Comparison of ENCODE assay signal across 31 cellular contexts in the genomic region with DNA sequence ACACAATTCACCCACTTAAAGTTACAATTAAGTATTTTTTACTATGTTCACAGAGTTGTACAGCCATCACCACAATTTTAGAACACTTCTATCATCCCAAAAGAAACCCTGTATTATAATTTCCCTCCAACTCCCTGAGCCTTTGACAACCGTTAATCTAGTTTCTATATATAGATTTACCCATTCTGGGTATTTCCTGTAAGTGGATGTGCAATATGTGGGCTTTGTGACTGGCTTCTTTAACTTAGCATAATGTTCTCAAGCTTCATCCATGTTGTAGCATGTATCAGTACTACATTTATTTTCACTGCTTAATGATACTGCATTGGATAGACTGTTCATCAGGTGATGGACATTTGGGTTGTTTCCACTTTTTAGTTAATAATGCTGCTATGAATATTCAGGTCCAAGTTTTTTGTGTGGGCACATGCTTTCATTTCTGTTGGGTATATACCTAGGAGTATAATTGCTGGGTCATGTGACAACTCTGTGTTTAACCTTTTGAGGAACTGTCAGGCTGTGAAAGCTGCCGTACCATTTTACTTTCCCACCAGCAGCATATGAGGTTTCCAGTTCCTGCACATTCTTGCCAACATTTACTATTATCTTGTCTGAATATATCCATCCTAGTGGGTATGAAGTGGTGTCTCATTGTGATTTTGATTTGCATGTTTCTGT. TPM values are rescaled to one million over a fixed set of nuclear protein-coding genes. Genes with fewer than 3 reads are reported as not detected.
DNase-seq lines count a peak whose midpoint lies in the region; ATAC-seq, FAIRE-seq and TF ChIP-seq lines count a peak whose summit lies in the region.
"Had no signal": no experiment of that assay in that cellular context is flagged by ENCODE, and none has a peak within 500 bp of the region (broad histone marks: within the 10 kb centered on the region; RNA-seq: fewer than 3 reads in every experiment).

No MANE protein-coding gene starts in this region.

- H3K4me1 Mint-ChIP-seq in activated CD4-positive, alpha-beta T cell treated with anti-CD3 and anti-CD28 coated beads, Interleukin-2, amount 10 ng/mL, durations not matched to agents 7 days and 5 days: peaks cover 13% of the 10 kb centered on the region
- H3K4me1 Mint-ChIP-seq: H9 had no signal

- H3K9ac ChIP-seq in K562 (ENCODE audit: insufficient read depth in 1 of 2, low read depth in 2 of 2, low read length in 2 of 2): no peak overlapping the region

- H3K27ac ChIP-seq in K562 (ENCODE audit: extremely low read depth, low read depth, low read length): no peak overlapping the region
- no peak overlapping the region for H3K27ac ChIP-seq in esophagus muscularis mucosa (replicated peaks in 1 of 4)
- H3K27ac ChIP-seq: SK-N-MC, suprapubic skin had no signal

- H3K36me3 ChIP-seq in K562 (ENCODE audit: control insufficient read depth, insufficient read depth, low read length): peaks cover 77% of the 10 kb centered on the region
- H3K36me3 ChIP-seq in esophagus muscularis mucosa: peaks cover 0 to 30% (median 3%) of the 10 kb centered on the region in 4 donors
- H3K36me3 ChIP-seq: suprapubic skin had no signal

- no peaks in the 10 kb centered on the region for H3K79me2 ChIP-seq in K562 (ENCODE audit: control insufficient read depth, insufficient read depth, low read length)

- CTCF ChIA-PET in activated CD4-positive, alpha-beta T cell treated with anti-CD3 and anti-CD28 coated beads, Interleukin-2, amount 10 ng/mL, durations not matched to agents 7 days and 5 days (lab: Charles Lee): no interaction called here
- CTCF ChIA-PET in K562 (lab: Yijun Ruan, JAX; ENCODE audit: low intra/inter-chr PET ratio): no interaction called here

- H3K27me3 ChIP-seq in K562 (ENCODE audit: control insufficient read depth in 2 of 2, insufficient read depth in 2 of 2, low read length in 2 of 2) (no peaks in the 10 kb centered on the region), esophagus muscularis mucosa (no peaks in the 10 kb centered on the region)
- H3K27me3 ChIP-seq: BE2C, suprapubic skin had no signal

- no peak overlapping the region for H3K4me3 Mint-ChIP-seq in activated CD4-positive, alpha-beta T cell treated with anti-CD3 and anti-CD28 coated beads, Interleukin-2, amount 10 ng/mL, durations not matched to agents 7 days and 5 days
- H3K4me3 Mint-ChIP-seq: activated naive CD8-positive, alpha-beta T cell; dendritic cell treated with granulocyte-macrophage colony-stimulating factor and Interleukin-4, amounts not matched to agents 40 ng/mL and 50 ng/mL, for 4 days; H9 had no signal

- H3K9me3 Mint-ChIP-seq in activated CD4-positive, alpha-beta T cell treated with anti-CD3 and anti-CD28 coated beads, Interleukin-2, amount 10 ng/mL, durations not matched to agents 7 days and 5 days: no peaks in the 10 kb centered on the region
- H3K9me3 Mint-ChIP-seq: activated T-helper 2 cell treated with anti-CD3 and anti-CD28 coated beads, Interferon-gamma antibody, Interleukin-2, Interleukin-4, amounts not matched to agents 10 μg/mL and 5 μg/mL and 100 μg/mL, durations not matched to agents 14 hours and 24 hours and 36 hours; dendritic cell treated with granulocyte-macrophage colony-stimulating factor and Interleukin-4, amounts not matched to agents 40 ng/mL and 50 ng/mL, for 4 days; H9 had no signal

- no peaks in the 10 kb centered on the region for H3K9me1 ChIP-seq in K562 (ENCODE audit: control insufficient read depth, insufficient read depth, low read length)

- no peak overlapping the region for H3K4me2 ChIP-seq in K562 (ENCODE audit: insufficient read depth, low read length)
- H3K4me2 ChIP-seq: smooth muscle cell had no signal

- peaks cover 44% of the 10 kb centered on the region for H3K36me3 Mint-ChIP-seq in activated CD4-positive, alpha-beta T cell treated with anti-CD3 and anti-CD28 coated beads, Interleukin-2, amount 10 ng/mL, durations not matched to agents 7 days and 5 days (ENCODE audit: low read depth)
- H3K36me3 Mint-ChIP-seq: activated naive CD8-positive, alpha-beta T cell had no signal

- FAIRE-seq in K562 (lab: Jason Lieb, UNC): no peak
- FAIRE-seq: astrocyte, endometrium, urothelium cell line had no signal

- H3K4me1 ChIP-seq in K562 (replicated peaks in 1 of 2; ENCODE audit: control insufficient read depth in 2 of 2, insufficient read depth in 2 of 2, low read length in 2 of 2) (peaks cover 0 to 17% of the 10 kb centered on the region in 2 experiments; a peak in 3 of 5 replicates), esophagus muscularis mucosa (no peaks in the 10 kb centered on the region)
- H3K4me1 ChIP-seq: BE2C, suprapubic skin had no signal

- H3K27me3 Mint-ChIP-seq in activated CD4-positive, alpha-beta T cell treated with anti-CD3 and anti-CD28 coated beads, Interleukin-2, amount 10 ng/mL, durations not matched to agents 7 days and 5 days: no peaks in the 10 kb centered on the region
- H3K27me3 Mint-ChIP-seq: activated naive CD8-positive, alpha-beta T cell; dendritic cell treated with granulocyte-macrophage colony-stimulating factor and Interleukin-4, amounts not matched to agents 40 ng/mL and 50 ng/mL, for 4 days had no signal

- H2AFZ ChIP-seq in K562 (ENCODE audit: low read depth, low read length): no peak overlapping the region

- BruUV-seq in K562 (replicated peaks; lab: Mats Ljungman, UMichigan): no TSS peak

- in situ Hi-C loops in K562 (cut with MboI): no loop called here

- POLR2A ChIA-PET in activated CD4-positive, alpha-beta T cell treated with anti-CD3 and anti-CD28 coated beads, Interleukin-2, amount 10 ng/mL, durations not matched to agents 7 days and 5 days (lab: Charles Lee): no interaction called here
- POLR2A ChIA-PET in K562 (lab: Yijun Ruan, JAX): no interaction called here

- H3K27ac Mint-ChIP-seq in activated CD4-positive, alpha-beta T cell treated with anti-CD3 and anti-CD28 coated beads, Interleukin-2, amount 10 ng/mL, durations not matched to agents 7 days and 5 days: peak overlapping the region; percentile 48
- H3K27ac Mint-ChIP-seq: activated naive CD8-positive, alpha-beta T cell; activated T-helper 2 cell treated with anti-CD3 and anti-CD28 coated beads, Interferon-gamma antibody, Interleukin-2, Interleukin-4, amounts not matched to agents 10 μg/mL and 5 μg/mL and 100 μg/mL, durations not matched to agents 14 hours and 24 hours and 36 hours; dendritic cell treated with granulocyte-macrophage colony-stimulating factor and Interleukin-4, amounts not matched to agents 40 ng/mL and 50 ng/mL, for 4 days; H9 had no signal

- TF ChIP-seq POLR2A in K562 (conservative IDR thresholded peaks at IDR 0.05): no peak
- TF ChIP-seq POLR2A in esophagus muscularis mucosa (IDR thresholded peaks at IDR 0.05; ENCODE audit: low read depth): no peak

- TF ChIP-seq RAD21 in K562 (CRISPR knock-in tag; conservative IDR thresholded peaks at IDR 0.05 in 1 of 2, IDR thresholded peaks at IDR 0.05 in 1 of 2): no peak

- no peak for DNase-seq in activated CD4-positive, alpha-beta T cell treated with anti-CD3 and anti-CD28 coated beads, Interleukin-2, amount 10 ng/mL, durations not matched to agents 7 days and 5 days
- no peak for DNase-seq in activated CD4-positive, alpha-beta T cell treated with anti-CD3 and anti-CD28 coated beads for 1 hour
- DNase-seq in Jurkat, Clone E6-1 (ENCODE audit: low read depth, low spot score): peak; percentile 46
- DNase-seq in NOMO-1 treated with dmso at 0.1 percent for 144 hours (lab: John Stamatoyannopoulos, UW; ENCODE audit: unreplicated experiment): peak; percentile 0
- DNase-seq in K562 (ENCODE audit: extremely low read depth in 1 of 4, low spot score in 3 of 4): no peak
- DNase-seq in NCI-H2107 (lab: John Stamatoyannopoulos, UW): no peak
- DNase-seq in NCI-H1417 treated with DMSO at 0.1 percent for 48 hours (lab: John Stamatoyannopoulos, UW): no peak
- no peak for DNase-seq in esophagus muscularis mucosa (ENCODE audit: extremely low spot score)
- DNase-seq: activated CD4-positive, CD25-positive, alpha-beta regulatory T cell treated with anti-CD3 and anti-CD28 coated beads, Interleukin-2, amount 50 U/mL, for 72 hours; activated CD8-positive, alpha-beta memory T cell treated with anti-CD3 and anti-CD28 coated beads, Interleukin-2, amount 50 U/mL, for 48 hours; BE2C; caudate nucleus; DMS79; H9; hypothalamus; mesenchymal stem cell; NCI-H146; NCI-H510A treated with DMSO at 0.1 percent for 48 hours; occipital lobe had no signal

- H3K9me3 ChIP-seq in K562 (replicated peaks; ENCODE audit: control insufficient read depth, insufficient read depth, low read depth, low read length): no peaks in the 10 kb centered on the region
- H3K9me3 ChIP-seq in esophagus muscularis mucosa: no peaks in the 10 kb centered on the region
- H3K9me3 ChIP-seq: BE2C, suprapubic skin had no signal

- intact Hi-C loops in K562 (cut with micrococcal nuclease): no loop called here
- intact Hi-C loops in esophagus muscularis mucosa (cut with DNase I): no loop called here

- H4K20me1 ChIP-seq in K562 (replicated peaks; ENCODE audit: control insufficient read depth, insufficient read depth, low read length): no peaks in the 10 kb centered on the region

- ATAC-seq in K562: no peak
- ATAC-seq: left lobe of liver had no signal

- WGBS in K562 (ENCODE audit: insufficient coverage, low coverage, missing lambda C conversion rate): 68% methylated on average over 2 of the region's 2 CpGs
- 76% methylated on average over 2 of the region's 2 CpGs for WGBS in esophagus muscularis mucosa

- H3K4me3 ChIP-seq in Jurkat, Clone E6-1 (ENCODE audit: low read length): no peak overlapping the region
- H3K4me3 ChIP-seq in K562: no peak overlapping the region
- H3K4me3 ChIP-seq in esophagus muscularis mucosa: no peak overlapping the region
- H3K4me3 ChIP-seq: SK-N-MC, smooth muscle cell, suprapubic skin had no signal

- no peak for TF ChIP-seq CTCF in K562 (IDR thresholded peaks at IDR 0.05 in 2 of 3, conservative IDR thresholded peaks at IDR 0.05 in 1 of 3; ENCODE audit: insufficient read depth in 2 of 3, low read depth in 1 of 3, low read length in 3 of 3)
- no peak for TF ChIP-seq CTCF in esophagus muscularis mucosa (IDR thresholded peaks at IDR 0.05)

- TF ChIP-seq EP300 in K562 (IDR thresholded peaks at IDR 0.05; ENCODE audit: low read length) (no peak), esophagus muscularis mucosa (IDR thresholded peaks at IDR 0.05) (no peak)

RNA-seq across cellular contexts. Expression of a gene that starts 16.3 kb away (rescaled TPM):
- total RNA-seq in activated CD4-positive, alpha-beta T cell treated with anti-CD3 and anti-CD28 coated beads, Interleukin-2, amount 10 ng/mL, durations not matched to agents 7 days and 5 days: 10 to 100 TPM in 1 of 2 experiments, 1 to 10 TPM in 1; 9.8 to 11.0 TPM
- not detected for polyA plus RNA-seq in Jurkat, Clone E6-1 (2012; ENCODE audit: insufficient read depth, insufficient read length)
- total RNA-seq in K562 (2011; cell fraction: chromatin; rRNA removed; ENCODE audit: low replicate concordance): 70.6 and 104 TPM in 2 replicates
- 39.7 and 39.9 TPM in 2 replicates for total RNA-seq in K562 (2011; cell fraction: nucleolus; rRNA removed)
- total RNA-seq in K562 (2011; cell fraction: nucleoplasm; rRNA removed): 58.3 and 71.0 TPM in 2 replicates
- total RNA-seq in K562 (2014; rRNA removed) (25.4 and 27.6 TPM in 2 replicates), K562 (2014; rRNA removed; fragmentation: Illumina TruSeq; extraction: Trizol) (25.3 and 28.7 TPM in 2 replicates), K562 (2015; rRNA removed; fragmentation: Illumina TruSeq; extraction: Trizol) (30.8 and 32.5 TPM in 2 replicates), K562 (2021) (24.4 and 25.9 TPM in 2 replicates), esophagus muscularis mucosa (1 to 10 TPM; 2.0 to 4.9 (median 2.7) TPM)
- polyA plus RNA-seq in K562 (2011; rRNA removed) (43.7 and 45.1 TPM in 2 replicates), K562 (2014; fragmentation: Illumina TruSeq; extraction: Trizol) (28.0 and 28.5 TPM in 2 replicates), K562 (2014; fragmentation: Nextera tagmentation; extraction: Ambion mirVana) (10 to 100 TPM; 10.5 to 13.1 TPM), K562 (2014; rRNA removed) (23.8 and 30.3 TPM in 2 replicates)
- 13.4 and 19.6 TPM in 2 replicates for polyA plus RNA-seq in K562 (2011; cell fraction: cytosol; rRNA removed)
- polyA plus RNA-seq in K562 (2011; cell fraction: nucleus; rRNA removed): 56.3 and 65.5 TPM in 2 replicates
- 21.0 and 35.6 TPM in 2 replicates for polyA plus RNA-seq in K562 (2012)
- 56.2 and 67.1 TPM in 2 replicates for polyA minus RNA-seq in K562 (2011; rRNA and poly(A)+ RNA removed)
- 22.6 and 24.3 TPM in 2 replicates for polyA minus RNA-seq in K562 (2011; cell fraction: cytosol; rRNA and poly(A)+ RNA removed)
- polyA minus RNA-seq in K562 (2011; cell fraction: nucleus; rRNA and poly(A)+ RNA removed): 37.7 and 66.2 TPM in 2 replicates

RNA-seq across cellular contexts. Expression of a gene that starts 16.3 kb away (rescaled TPM):
- total RNA-seq in activated CD4-positive, alpha-beta T cell treated with anti-CD3 and anti-CD28 coated beads, Interleukin-2, amount 10 ng/mL, durations not matched to agents 7 days and 5 days: 10 to 100 TPM; 12.5 to 17.3 TPM
- not detected for polyA plus RNA-seq in Jurkat, Clone E6-1 (2012; ENCODE audit: insufficient read depth, insufficient read length)
- 34.3 and 68.1 TPM in 2 replicates for total RNA-seq in K562 (2011; cell fraction: chromatin; rRNA removed; ENCODE audit: low replicate concordance)
- total RNA-seq in K562 (2011; cell fraction: nucleolus; rRNA removed): 29.9 and 32.4 TPM in 2 replicates
- total RNA-seq in K562 (2011; cell fraction: nucleoplasm; rRNA removed): 36.9 and 47.4 TPM in 2 replicates
- total RNA-seq in K562 (2014; rRNA removed): 39.7 and 50.9 TPM in 2 replicates
- total RNA-seq in K562 (2014; rRNA removed; fragmentation: Illumina TruSeq; extraction: Trizol): 57.0 and 67.3 TPM in 2 replicates
- 52.4 and 56.8 TPM in 2 replicates for total RNA-seq in K562 (2015; rRNA removed; fragmentation: Illumina TruSeq; extraction: Trizol)
- total RNA-seq in K562 (2021): 52.2 and 54.0 TPM in 2 replicates
- polyA plus RNA-seq in K562 (2011; rRNA removed): 43.3 and 48.1 TPM in 2 replicates
- 9.7 and 15.2 TPM in 2 replicates for polyA plus RNA-seq in K562 (2011; cell fraction: cytosol; rRNA removed)
- 49.4 and 58.9 TPM in 2 replicates for polyA plus RNA-seq in K562 (2011; cell fraction: nucleus; rRNA removed)
- polyA plus RNA-seq in K562 (2012): 30.2 and 41.2 TPM in 2 replicates
- polyA plus RNA-seq in K562 (2014; fragmentation: Illumina TruSeq; extraction: Trizol): 45.6 and 48.1 TPM in 2 replicates
- 10 to 100 TPM; 23.3 to 33.1 TPM for polyA plus RNA-seq in K562 (2014; fragmentation: Nextera tagmentation; extraction: Ambion mirVana)
- polyA plus RNA-seq in K562 (2014; rRNA removed): 39.1 and 43.6 TPM in 2 replicates
- 37.9 and 42.8 TPM in 2 replicates for polyA minus RNA-seq in K562 (2011; rRNA and poly(A)+ RNA removed)
- 21.3 and 21.5 TPM in 2 replicates for polyA minus RNA-seq in K562 (2011; cell fraction: cytosol; rRNA and poly(A)+ RNA removed)
- 45.8 and 58.8 TPM in 2 replicates for polyA minus RNA-seq in K562 (2011; cell fraction: nucleus; rRNA and poly(A)+ RNA removed)
- total RNA-seq in esophagus muscularis mucosa: 10 to 100 TPM in 3 of 4 donors, 1 to 10 TPM in 1; 8.3 to 21.2 (median 13.6) TPM

RNA-seq across cellular contexts. Expression of a gene that starts 58.8 kb away (rescaled TPM):
- 1 to 10 TPM; 4.1 to 4.8 TPM for total RNA-seq in activated CD4-positive, alpha-beta T cell treated with anti-CD3 and anti-CD28 coated beads, Interleukin-2, amount 10 ng/mL, durations not matched to agents 7 days and 5 days
- not detected for polyA plus RNA-seq in Jurkat, Clone E6-1 (2012; ENCODE audit: insufficient read depth, insufficient read length)
- total RNA-seq in K562 (2011; cell fraction: chromatin; rRNA removed; ENCODE audit: low replicate concordance): 33.7 and 78.4 TPM in 2 replicates
- total RNA-seq in K562 (2011; cell fraction: nucleolus; rRNA removed): 21.3 and 38.4 TPM in 2 replicates
- total RNA-seq in K562 (2011; cell fraction: nucleoplasm; rRNA removed): 43.1 and 57.8 TPM in 2 replicates
- total RNA-seq in K562 (2014; rRNA removed) (97.2 and 112 TPM in 2 replicates), K562 (2014; rRNA removed; fragmentation: Illumina TruSeq; extraction: Trizol) (182 and 199 TPM in 2 replicates), K562 (2015; rRNA removed; fragmentation: Illumina TruSeq; extraction: Trizol) (392 and 420 TPM in 2 replicates), K562 (2021) (128 and 134 TPM in 2 replicates), esophagus muscularis mucosa (10 to 100 TPM in 1 of 4 donors, 1 to 10 TPM in 3; 4.3 to 11.0 (median 5.9) TPM)
- polyA plus RNA-seq in K562 (2011; rRNA removed) (146 and 714 TPM in 2 replicates), K562 (2014; fragmentation: Illumina TruSeq; extraction: Trizol) (167 and 204 TPM in 2 replicates), K562 (2014; fragmentation: Nextera tagmentation; extraction: Ambion mirVana) (100 to 1,000 TPM; 198 to 259 TPM), K562 (2014; rRNA removed) (144 and 177 TPM in 2 replicates)
- 70.4 and 575 TPM in 2 replicates for polyA plus RNA-seq in K562 (2011; cell fraction: cytosol; rRNA removed)
- polyA plus RNA-seq in K562 (2011; cell fraction: nucleus; rRNA removed): 74.5 and 364 TPM in 2 replicates
- polyA plus RNA-seq in K562 (2012): 318 and 712 TPM in 2 replicates
- 85.9 and 521 TPM in 2 replicates for polyA minus RNA-seq in K562 (2011; rRNA and poly(A)+ RNA removed)
- 40.1 and 172 TPM in 2 replicates for polyA minus RNA-seq in K562 (2011; cell fraction: cytosol; rRNA and poly(A)+ RNA removed)
- 35.1 and 255 TPM in 2 replicates for polyA minus RNA-seq in K562 (2011; cell fraction: nucleus; rRNA and poly(A)+ RNA removed)
- total RNA-seq: A673, myocyte had no signal

Comparison
In these comparisons a context has a peak if more than half of its experiments do, and no peak if none do; other contexts are left out.
1. DNase-seq: peak in Jurkat, Clone E6-1 (single experiment) and NOMO-1 treated with dmso at 0.1 percent for 144 hours (single experiment); none in activated CD4-positive, alpha-beta T cell treated with anti-CD3 and anti-CD28 coated beads, Interleukin-2, amount 10 ng/mL, durations not matched to agents 7 days and 5 days (single experiment), activated CD4-positive, alpha-beta T cell treated with anti-CD3 and anti-CD28 coated beads for 1 hour (single experiment), K562 (0 of 4), NCI-H2107 (single experiment), NCI-H1417 treated with DMSO at 0.1 percent for 48 hours (single experiment) and esophagus muscularis mucosa (single experiment).